8 cellular contexts compared by ENCODE assay signal in genomic region chr12:8065991-8066594, GRCh38. TPM values are rescaled to one million over a fixed set of nuclear protein-coding genes. Genes with fewer than 3 reads are reported as not detected.
A peak's percentile ranks its signal among the peaks of the same experiment; 100 is the strongest.
DNase-seq lines count a peak whose midpoint lies in the region; ATAC-seq, FAIRE-seq and TF ChIP-seq lines count a peak whose summit lies in the region.

Gene C3AR1 (minus strand): TSS chr12:8066359. CDS start chr12:8060185, 6,174 bp downstream.

- H3K4me1 ChIP-seq in A673 (ENCODE audit: insufficient read depth, low read length, poor library complexity, severe bottlenecking), result no peaks in the 10 kb centered on the region
- peaks cover 0 to 49% (median 0%) of the 10 kb centered on the region in 9 donors for H3K4me1 ChIP-seq in heart right ventricle
- H3K4me1 ChIP-seq in small intestine (ENCODE audit: control insufficient read depth in 2 of 2, insufficient read depth in 1 of 2, low read depth in 1 of 2, low read length in 1 of 2), result no peaks in the 10 kb centered on the region

- peak; percentile 74 for DNase-seq in A673 (ENCODE audit: low spot score)
- DNase-seq in MV-4-11 (lab: John Stamatoyannopoulos, UW), result peak; percentile 94
- peak; percentile 43 for DNase-seq in activated T-helper 1 cell treated with anti-CD3 and anti-CD28 coated beads, Interleukin-12 subunit alpha, Interleukin-12 subunit beta, Interleukin-2, Interleukin-4 antibody, amounts not matched to agents 30 ng/mL and 10 ng/mL and 1 ng/mL, durations not matched to agents 14 hours and 24 hours and 36 hours (ENCODE audit: low spot score)
- no peak for DNase-seq in heart right ventricle
- DNase-seq in small intestine, result peak; percentile 61
- DNase-seq in NCI-H82 (lab: John Stamatoyannopoulos, UW), result no peak
- DNase-seq in cerebellum (ENCODE audit: low spot score), result no peak

- ATAC-seq in GM21360 (IDR thresholded peaks at IDR 0.05; ENCODE audit: unreplicated experiment) (peak; percentile 49), heart right ventricle (peak in 7 of 8 donors; percentile 53 to 85 (median 75))

- no peaks in the 10 kb centered on the region for H3K27me3 Mint-ChIP-seq in activated T-helper 1 cell treated with anti-CD3 and anti-CD28 coated beads, Interleukin-12 subunit alpha, Interleukin-12 subunit beta, Interleukin-2, Interleukin-4 antibody, amounts not matched to agents 30 ng/mL and 10 ng/mL and 1 ng/mL, durations not matched to agents 14 hours and 24 hours and 36 hours (ENCODE audit: insufficient read depth)

- H3K4me3 Mint-ChIP-seq in activated T-helper 1 cell treated with anti-CD3 and anti-CD28 coated beads, Interleukin-12 subunit alpha, Interleukin-12 subunit beta, Interleukin-2, Interleukin-4 antibody, amounts not matched to agents 30 ng/mL and 10 ng/mL and 1 ng/mL, durations not matched to agents 14 hours and 24 hours and 36 hours, result peak within 1 kb of the TSS; percentile 56

- no peaks in the 10 kb centered on the region for H3K9me3 ChIP-seq in A673 (ENCODE audit: low read depth, low read length, poor library complexity, severe bottlenecking)
- H3K9me3 ChIP-seq in heart right ventricle, result no peaks in the 10 kb centered on the region
- no peaks in the 10 kb centered on the region for H3K9me3 ChIP-seq in small intestine (ENCODE audit: control insufficient read depth, low read depth)

- no TSS peak for BruUV-seq in A673 (replicated peaks; lab: Mats Ljungman, UMichigan)

- TF ChIP-seq CTCF in A673 (conservative IDR thresholded peaks at IDR 0.05; ENCODE audit: low read depth, low read length) (no peak), heart right ventricle (IDR thresholded peaks at IDR 0.05) (no peak)

- no peaks in the 10 kb centered on the region for H3K36me3 Mint-ChIP-seq in activated T-helper 1 cell treated with anti-CD3 and anti-CD28 coated beads, Interleukin-12 subunit alpha, Interleukin-12 subunit beta, Interleukin-2, Interleukin-4 antibody, amounts not matched to agents 30 ng/mL and 10 ng/mL and 1 ng/mL, durations not matched to agents 14 hours and 24 hours and 36 hours (ENCODE audit: low read depth)

- H3K4me1 Mint-ChIP-seq in activated T-helper 1 cell treated with anti-CD3 and anti-CD28 coated beads, Interleukin-12 subunit alpha, Interleukin-12 subunit beta, Interleukin-2, Interleukin-4 antibody, amounts not matched to agents 30 ng/mL and 10 ng/mL and 1 ng/mL, durations not matched to agents 14 hours and 24 hours and 36 hours (ENCODE audit: low read depth), result peaks cover 35% of the 10 kb centered on the region

- H3K4me3 ChIP-seq in A673 (ENCODE audit: low read depth, low read length, poor library complexity, severe bottlenecking), result no peak within 1 kb of the TSS
- peak within 1 kb of the TSS in 8 of 10 donors; percentile 6 to 52 (median 23) for H3K4me3 ChIP-seq in heart right ventricle
- H3K4me3 ChIP-seq in small intestine (ENCODE audit: low read depth in 1 of 2, low read length in 2 of 2), result no peak within 1 kb of the TSS

- H3K27ac ChIP-seq in A673 (ENCODE audit: low read depth, low read length, poor library complexity, severe bottlenecking), result peak within 1 kb of the TSS; percentile 15
- peak within 1 kb of the TSS in 7 of 10 donors; percentile 4 to 89 (median 27) for H3K27ac ChIP-seq in heart right ventricle
- peak within 1 kb of the TSS; percentile 32 to 78 for H3K27ac ChIP-seq in small intestine (ENCODE audit: low read depth in 1 of 2, low read length in 1 of 2)

- CTCF ChIA-PET in A673 (lab: Charles Lee), result no interaction called here

- POLR2A ChIA-PET in A673 (lab: Charles Lee; ENCODE audit: low non-redundant PET), result no interaction called here

- H3K36me3 ChIP-seq in A673 (ENCODE audit: insufficient read depth, low read length, poor library complexity, severe bottlenecking), result no peaks in the 10 kb centered on the region
- H3K36me3 ChIP-seq in heart right ventricle, result peaks cover 0 to 4% (median 0%) of the 10 kb centered on the region in 9 donors
- H3K36me3 ChIP-seq in small intestine (ENCODE audit: control insufficient read depth in 2 of 2, insufficient read depth in 2 of 2, low read length in 2 of 2), result no peaks in the 10 kb centered on the region

- no peaks in the 10 kb centered on the region for H3K9me3 Mint-ChIP-seq in activated T-helper 1 cell treated with anti-CD3 and anti-CD28 coated beads, Interleukin-12 subunit alpha, Interleukin-12 subunit beta, Interleukin-2, Interleukin-4 antibody, amounts not matched to agents 30 ng/mL and 10 ng/mL and 1 ng/mL, durations not matched to agents 14 hours and 24 hours and 36 hours

- no peak for FAIRE-seq in small intestine (lab: Jason Lieb, UNC)

- WGBS in heart right ventricle, 2 donors, result 44 to 61% methylated on average over 2 of the region's 2 CpGs
- 47 to 65% (median 61%) methylated on average over 2 of the region's 2 CpGs for WGBS in small intestine, 3 donors

- peak within 1 kb of the TSS; percentile 79 for H3K27ac Mint-ChIP-seq in activated T-helper 1 cell treated with anti-CD3 and anti-CD28 coated beads, Interleukin-12 subunit alpha, Interleukin-12 subunit beta, Interleukin-2, Interleukin-4 antibody, amounts not matched to agents 30 ng/mL and 10 ng/mL and 1 ng/mL, durations not matched to agents 14 hours and 24 hours and 36 hours

- intact Hi-C loops in A673 (cut with micrococcal nuclease; ENCODE audit: unreplicated experiment), result no loop called here
- intact Hi-C loops in activated T-helper 1 cell treated with anti-CD3 and anti-CD28 coated beads, Interleukin-12 subunit alpha, Interleukin-12 subunit beta, Interleukin-2, Interleukin-4 antibody, amounts not matched to agents 30 ng/mL and 10 ng/mL and 1 ng/mL, durations not matched to agents 14 hours and 24 hours and 36 hours (cut with micrococcal nuclease), result loop anchor here (1.0 kb wide), 1 partner anchor 16 kb away; the partner anchor contains the start of gene NECAP1
- intact Hi-C loops in heart right ventricle (cut with DNase I), result no loop called here

- H3K27me3 ChIP-seq in A673 (replicated peaks; ENCODE audit: insufficient read depth, low read depth, low read length, poor library complexity), result no peaks in the 10 kb centered on the region
- H3K27me3 ChIP-seq in heart right ventricle, result no peaks in the 10 kb centered on the region
- no peaks in the 10 kb centered on the region for H3K27me3 ChIP-seq in small intestine (ENCODE audit: control insufficient read depth in 2 of 2, insufficient read depth in 2 of 2, low read length in 2 of 2)

RNA-seq across cellular contexts. Expression of gene C3AR1, which starts in this region (rescaled TPM):
- 1.3 and 3.5 TPM in 2 replicates for total RNA-seq in A673 (2021)
- 0.60 and 0.71 TPM in 2 replicates for total RNA-seq in activated T-helper 1 cell treated with anti-CD3 and anti-CD28 coated beads, Interleukin-12 subunit alpha, Interleukin-12 subunit beta, Interleukin-2, Interleukin-4 antibody, amounts not matched to agents 30 ng/mL and 10 ng/mL and 1 ng/mL, durations not matched to agents 14 hours and 24 hours and 36 hours
- 10 to 100 TPM in 1 of 10 donors, 1 to 10 TPM in 9; 1.1 to 26.5 (median 3.8) TPM for total RNA-seq in heart right ventricle
- 1 to 10 TPM; 2.1 to 4.4 TPM for polyA plus RNA-seq in heart right ventricle
- polyA plus RNA-seq in small intestine, result 1 to 10 TPM; 2.7 to 7.5 (median 2.9) TPM
- 1.8 TPM for total RNA-seq in cerebellum

Comparison
In these comparisons a context has a peak if more than half of its experiments do, and no peak if none do; other contexts are left out.
1. Peak in DNase-seq in activated T-helper 1 cell treated with anti-CD3 and anti-CD28 coated beads, Interleukin-12 subunit alpha, Interleukin-12 subunit beta, Interleukin-2, Interleukin-4 antibody, amounts not matched to agents 30 ng/mL and 10 ng/mL and 1 ng/mL, durations not matched to agents 14 hours and 24 hours and 36 hours; RNA of the gene not detected or under 1 TPM.
2. DNase-seq: peak in A673 (single experiment), MV-4-11 (single experiment) and small intestine (single experiment); none in heart right ventricle (0 of 2), NCI-H82 (single experiment) and cerebellum (single experiment).
3. H3K4me3 ChIP-seq: peak in heart right ventricle (8 of 10); none in A673 (single experiment) and small intestine (0 of 2).
4. Peak in every context shown above with its lines, with median percentiles within 50 percentile points of each other: H3K27ac ChIP-seq.